In genomic region chr5:122780296-122780695, GRCh38 we compare ENCODE assay signal across 16 cellular contexts.
"Had no signal": no experiment of that assay in that cellular context is flagged by ENCODE, and none has a peak within 500 bp of the region (broad histone marks: within the 10 kb centered on the region; RNA-seq: fewer than 3 reads in every experiment).

No MANE protein-coding gene starts in this region.

- H3K4me2 ChIP-seq: neural progenitor cell had no signal

- H3K9me3 ChIP-seq: adrenal gland, gastrocnemius medialis, pancreas had no signal

- H3K27me3 Mint-ChIP-seq: activated naive CD4-positive, alpha-beta T cell treated with anti-CD3 and anti-CD28 coated beads, Interleukin-2, amount 10 ng/mL, durations not matched to agents 7 days and 5 days had no signal

- H3K4me3 ChIP-seq: adrenal gland, cardiac muscle cell, gastrocnemius medialis, heart right ventricle, lower lobe of right lung, neural progenitor cell, pancreas had no signal

- DNase-seq: activated CD4-positive, alpha-beta T cell treated with anti-CD3 and anti-CD28 coated beads for 1 hour; activated CD4-positive, alpha-beta T cell treated with anti-CD3 and anti-CD28 coated beads, Interleukin-2, amount 50 U/mL, for 4 hours; activated naive CD4-positive, alpha-beta T cell treated with anti-CD3 and anti-CD28 coated beads, Interleukin-2, amount 10 ng/mL, durations not matched to agents 7 days and 5 days; adrenal gland; erythroblast; gastrocnemius medialis; heart right ventricle; left cardiac atrium; lower lobe of right lung; pancreas; stimulated activated CD4-positive, alpha-beta T cell treated with anti-CD3 and anti-CD28 coated beads, Interleukin-12 subunit alpha, Interleukin-12 subunit beta, amount 100 ng/mL, for 4 hours; stimulated activated CD4-positive, alpha-beta T cell treated with anti-CD3 and anti-CD28 coated beads, Interleukin-2, amount 100 ng/mL, for 24 hours; T1000 had no signal

- H3K27me3 ChIP-seq: adrenal gland, cardiac muscle cell, gastrocnemius medialis, heart right ventricle, neural progenitor cell, pancreas had no signal

- H3K4me3 Mint-ChIP-seq: activated naive CD4-positive, alpha-beta T cell treated with anti-CD3 and anti-CD28 coated beads, Interleukin-2, amount 10 ng/mL, durations not matched to agents 7 days and 5 days; mesothelial cell of epicardium; neural progenitor cell had no signal

- H3K27ac Mint-ChIP-seq: activated naive CD4-positive, alpha-beta T cell treated with anti-CD3 and anti-CD28 coated beads, Interleukin-2, amount 10 ng/mL, durations not matched to agents 7 days and 5 days; mesothelial cell of epicardium; neural progenitor cell had no signal

- H3K27ac ChIP-seq: adrenal gland, cardiac muscle cell, gastrocnemius medialis, heart right ventricle, lower lobe of right lung, neural progenitor cell, pancreas had no signal

- H3K36me3 ChIP-seq: adrenal gland, cardiac muscle cell, gastrocnemius medialis, lower lobe of right lung, neural progenitor cell, pancreas had no signal

- ATAC-seq: gastrocnemius medialis, heart right ventricle, left cardiac atrium, lower lobe of right lung, pancreas had no signal
